8 cellular contexts compared by ENCODE assay signal in the genomic region with DNA sequence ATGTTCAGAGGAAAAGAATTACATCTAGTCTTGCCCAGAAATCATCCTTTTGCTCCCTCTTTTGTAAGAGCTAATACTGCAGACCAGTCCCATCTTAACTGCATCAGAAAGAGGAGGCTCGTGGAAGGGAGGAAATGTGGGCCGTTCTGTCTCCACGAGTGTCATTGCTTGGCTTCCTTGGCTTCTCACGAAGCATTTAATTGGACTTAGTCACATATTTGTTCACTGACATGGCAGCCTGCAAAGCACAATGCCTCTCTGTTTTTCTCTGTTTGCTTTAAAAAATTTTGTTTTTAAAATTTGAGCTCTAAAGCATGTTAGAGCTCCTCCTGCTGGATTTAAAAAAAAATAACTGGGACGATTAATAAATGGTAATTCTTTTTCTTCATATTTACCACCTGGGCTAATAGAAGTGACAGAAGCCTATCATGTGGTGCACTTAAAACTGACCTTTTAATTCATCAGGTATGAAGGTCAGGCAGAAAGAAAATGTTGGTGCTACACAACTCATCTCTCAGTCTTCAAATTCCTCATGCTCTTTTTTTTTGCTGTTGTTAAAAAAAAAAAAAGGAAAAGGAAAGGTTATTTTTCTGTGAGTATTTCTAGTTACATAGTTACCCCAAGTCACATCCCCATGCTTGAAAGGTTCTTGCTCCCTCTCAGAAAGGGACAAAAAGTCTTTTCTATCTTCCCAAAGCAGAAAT. TPM values are rescaled to one million over a fixed set of nuclear protein-coding genes. Genes with fewer than 3 reads are reported as not detected.
A peak's percentile ranks its signal among the peaks of the same experiment; 100 is the strongest.
DNase-seq lines count a peak whose midpoint lies in the region; ATAC-seq and TF ChIP-seq lines count a peak whose summit lies in the region.

No MANE protein-coding gene starts in this region.

- peak overlapping the region; percentile 95 to 100 for H3K27ac ChIP-seq in aorta (ENCODE audit: low read depth in 1 of 2, low read length in 2 of 2)

- TF ChIP-seq CTCF in AG04449 (IDR thresholded peaks at IDR 0.05; ENCODE audit: insufficient read depth, low read length, missing control alignments) (peak; percentile 23), GM06990 (IDR thresholded peaks at IDR 0.05; ENCODE audit: insufficient read depth, low read length, poor library complexity, severe bottlenecking) (peak; percentile 39)

- CTCF ChIA-PET in AG04449 (lab: Yijun Ruan, JAX) = interaction anchor here (0.6 to 7.1 kb wide), 38 partner anchors 9 to 414 kb away, joined by 3 to 69 read pairs (median 4); a partner anchor contains a TSS

- 1 to 2% methylated on average over 5 of the region's 5 CpGs for WGBS in aorta, 2 donors

- ATAC-seq in naive B cell (ENCODE audit: low read depth in 2 of 2) (peak; percentile 49 to 61), aorta (ENCODE audit: low FRiP score) (peak; percentile 91), HG02610 (IDR thresholded peaks at IDR 0.05; ENCODE audit: unreplicated experiment) (no peak)

- H3K27me3 ChIP-seq in GM06990 (replicated peaks; ENCODE audit: control insufficient read depth, insufficient read depth, low read length) (no peaks in the 10 kb centered on the region), aorta (ENCODE audit: control insufficient read depth in 1 of 2, insufficient read depth in 2 of 2, low read length in 1 of 2) (no peaks in the 10 kb centered on the region)

- H3K27me3 Mint-ChIP-seq in activated CD4-positive, alpha-beta T cell treated with anti-CD3 and anti-CD28 coated beads, Interleukin-2, amount 10 ng/mL, durations not matched to agents 24 days and 14 days = no peaks in the 10 kb centered on the region
- no peaks in the 10 kb centered on the region for H3K27me3 Mint-ChIP-seq in naive B cell

- H3K4me3 ChIP-seq in AG04449 (ENCODE audit: low read depth, low read length) (no peak overlapping the region), GM06990 (replicated peaks; ENCODE audit: low read depth, low read length) (no peak overlapping the region), aorta (ENCODE audit: low read length in 2 of 2) (peak overlapping the region; percentile 1 to 26)

- peak overlapping the region; percentile 61 for H3K27ac Mint-ChIP-seq in activated CD4-positive, alpha-beta T cell treated with anti-CD3 and anti-CD28 coated beads, Interleukin-2, amount 10 ng/mL, durations not matched to agents 24 days and 14 days
- peak overlapping the region in 4 of 6 donors; percentile 24 to 81 (median 66) for H3K27ac Mint-ChIP-seq in naive B cell

- POLR2A ChIA-PET in AG04449 (lab: Yijun Ruan, JAX) = interaction anchor here (0.6 to 2.8 kb wide), 4 partner anchors 41 to 256 kb away, joined by 3 to 15 read pairs (median 9); no protein-coding TSS in a partner anchor

- H3K36me3 Mint-ChIP-seq in activated CD4-positive, alpha-beta T cell treated with anti-CD3 and anti-CD28 coated beads, Interleukin-2, amount 10 ng/mL, durations not matched to agents 24 days and 14 days (ENCODE audit: low read depth) = no peaks in the 10 kb centered on the region
- no peaks in the 10 kb centered on the region for H3K36me3 Mint-ChIP-seq in naive B cell

- peaks cover 3 to 9% of the 10 kb centered on the region in 2 donors for H3K4me1 ChIP-seq in aorta (ENCODE audit: control insufficient read depth in 1 of 2, insufficient read depth in 2 of 2, low read length in 2 of 2)

- peak; percentile 89 for DNase-seq in AG04449 (ENCODE audit: low read depth, low spot score)
- DNase-seq in GM06990 (ENCODE audit: extremely low read depth, insufficient read length) = peak; percentile 64
- peak; percentile 45 for DNase-seq in NCI-H1694 (lab: John Stamatoyannopoulos, UW)
- peak; percentile 72 for DNase-seq in activated CD4-positive, alpha-beta T cell treated with anti-CD3 and anti-CD28 coated beads, Interleukin-2, amount 10 ng/mL, durations not matched to agents 24 days and 14 days
- DNase-seq in fibroblast of gingiva (ENCODE audit: low read depth) = peak; percentile 93
- peak; percentile 36 for DNase-seq in naive B cell
- peak in 1 of 2 donors; percentile 70 for DNase-seq in aorta

- peak overlapping the region; percentile 7 for H3K4me3 Mint-ChIP-seq in activated CD4-positive, alpha-beta T cell treated with anti-CD3 and anti-CD28 coated beads, Interleukin-2, amount 10 ng/mL, durations not matched to agents 24 days and 14 days
- peak overlapping the region; percentile 53 to 84 (median 66) for H3K4me3 Mint-ChIP-seq in naive B cell

- H3K4me1 Mint-ChIP-seq in activated CD4-positive, alpha-beta T cell treated with anti-CD3 and anti-CD28 coated beads, Interleukin-2, amount 10 ng/mL, durations not matched to agents 24 days and 14 days = peaks cover 43% of the 10 kb centered on the region
- peaks cover 22 to 35% (median 32%) of the 10 kb centered on the region in 3 donors for H3K4me1 Mint-ChIP-seq in naive B cell

- H3K9me3 ChIP-seq in aorta (ENCODE audit: control insufficient read depth, low read length) = no peaks in the 10 kb centered on the region

- no peaks in the 10 kb centered on the region for H3K9me3 Mint-ChIP-seq in activated CD4-positive, alpha-beta T cell treated with anti-CD3 and anti-CD28 coated beads, Interleukin-2, amount 10 ng/mL, durations not matched to agents 24 days and 14 days
- H3K9me3 Mint-ChIP-seq in naive B cell = no peaks in the 10 kb centered on the region

- intact Hi-C loops in activated CD4-positive, alpha-beta T cell treated with anti-CD3 and anti-CD28 coated beads, Interleukin-2, amount 10 ng/mL, durations not matched to agents 24 days and 14 days (cut with micrococcal nuclease) = loop anchor here (1.0 to 5.0 kb wide), 4 partner anchors 219 to 397 kb away; no protein-coding TSS in a partner anchor
- intact Hi-C loops in aorta (cut with DNase I) = loop anchor here (2.0 to 5.0 kb wide), 5 partner anchors 77 to 309 kb away; no protein-coding TSS in a partner anchor

- no peaks in the 10 kb centered on the region for H3K36me3 ChIP-seq in GM06990 (ENCODE audit: control insufficient read depth, insufficient read depth, low read length)
- H3K36me3 ChIP-seq in aorta (ENCODE audit: control insufficient read depth in 1 of 2, insufficient read depth in 2 of 2, low read length in 1 of 2) = no peaks in the 10 kb centered on the region

RNA-seq across cellular contexts. Expression of a gene that starts 21.0 kb away (rescaled TPM):
- not detected in 2 replicates for total RNA-seq in activated CD4-positive, alpha-beta T cell treated with anti-CD3 and anti-CD28 coated beads, Interleukin-2, amount 10 ng/mL, durations not matched to agents 24 days and 14 days
- polyA plus RNA-seq in naive B cell (ENCODE audit: low read depth in 6 of 6) (not detected), aorta (not detected)
- not detected for total RNA-seq in aorta

RNA-seq across cellular contexts. Expression of a gene that starts 44.3 kb away (rescaled TPM):
- total RNA-seq in activated CD4-positive, alpha-beta T cell treated with anti-CD3 and anti-CD28 coated beads, Interleukin-2, amount 10 ng/mL, durations not matched to agents 24 days and 14 days = 20.4 and 23.9 TPM in 2 replicates
- polyA plus RNA-seq in naive B cell (ENCODE audit: low read depth in 6 of 6) (100 to 1,000 TPM in 1 of 6 donors, 10 to 100 TPM in 5; 70.8 to 127 (median 94.5) TPM), aorta (10 to 100 TPM; 24.2 to 27.2 TPM)
- 10 to 100 TPM; 18.0 to 22.9 TPM for total RNA-seq in aorta

Comparison
In these comparisons a context has a peak if more than half of its experiments do, and no peak if none do; other contexts are left out.
1. H3K4me3 ChIP-seq: peak in aorta (2 of 2); none in AG04449 (single experiment) and GM06990 (single experiment).